Comparison of ENCODE assay signal across 25 cellular contexts in the genomic region with DNA sequence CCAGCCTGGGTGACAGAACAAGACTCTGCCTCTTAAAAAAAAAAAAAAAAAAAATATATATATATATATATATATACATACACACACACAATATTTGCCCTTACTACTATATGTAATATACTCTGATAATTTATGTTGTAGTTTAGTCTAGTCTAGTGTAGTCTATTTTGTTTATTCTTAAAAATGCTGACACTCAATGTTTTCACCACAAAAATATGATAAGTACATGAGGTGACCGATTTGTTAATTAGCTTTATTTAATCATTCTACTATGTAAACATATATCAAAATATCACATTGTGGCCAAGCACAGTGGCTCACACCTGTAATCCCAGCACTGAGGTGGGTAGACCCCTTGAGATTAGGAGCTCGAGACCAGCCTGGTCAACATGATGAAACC. TPM values are rescaled to one million over a fixed set of nuclear protein-coding genes. Genes with fewer than 3 reads are reported as not detected.
DNase-seq lines count a peak whose midpoint lies in the region; ATAC-seq, FAIRE-seq and TF ChIP-seq lines count a peak whose summit lies in the region.
"Had no signal": no experiment of that assay in that cellular context is flagged by ENCODE, and none has a peak within 500 bp of the region (broad histone marks: within the 10 kb centered on the region; RNA-seq: fewer than 3 reads in every experiment).

No MANE protein-coding gene starts in this region.

- FAIRE-seq in HepG2 (lab: Jason Lieb, UNC) (no peak), K562 (lab: Jason Lieb, UNC) (no peak)
- FAIRE-seq: GM12878, GM12892, GM18507 had no signal

- H3K27me3 ChIP-seq in HepG2 (ENCODE audit: control insufficient read depth in 1 of 2, insufficient read depth in 2 of 2, low read length in 2 of 2) (no peaks in the 10 kb centered on the region), right lobe of liver (no peaks in the 10 kb centered on the region), K562 (ENCODE audit: control insufficient read depth in 2 of 2, insufficient read depth in 2 of 2, low read length in 2 of 2) (peaks cover 23 to 30% of the 10 kb centered on the region in 2 experiments), trophoblast cell (ENCODE audit: insufficient read depth, low read length) (no peaks in the 10 kb centered on the region)
- H3K27me3 ChIP-seq: BE2C, BLaER1 had no signal

- TF ChIP-seq POLR2A in HepG2 (IDR thresholded peaks at IDR 0.05; ENCODE audit: insufficient read depth in 1 of 2, low read depth in 2 of 2, low read length in 2 of 2): no peak
- TF ChIP-seq POLR2A in right lobe of liver (IDR thresholded peaks at IDR 0.05): no peak
- TF ChIP-seq POLR2A in K562 (conservative IDR thresholded peaks at IDR 0.05): no peak

- H3K4ac ChIP-seq in trophoblast cell (ENCODE audit: low read depth, low read length): no peak overlapping the region

- no peaks in the 10 kb centered on the region for H3K79me2 ChIP-seq in HepG2 (ENCODE audit: insufficient read depth, low read length)
- no peaks in the 10 kb centered on the region for H3K79me2 ChIP-seq in K562 (ENCODE audit: control insufficient read depth, insufficient read depth, low read length)
- peaks cover 3% of the 10 kb centered on the region for H3K79me2 ChIP-seq in trophoblast cell (ENCODE audit: control insufficient read depth, insufficient read depth, low read length, poor library complexity)

- H3K4me2 ChIP-seq in HepG2 (ENCODE audit: low read depth, low read length) (no peak overlapping the region), K562 (ENCODE audit: insufficient read depth, low read length) (no peak overlapping the region), trophoblast cell (ENCODE audit: low read length) (no peak overlapping the region)
- H3K4me2 ChIP-seq: BLaER1 had no signal

- 39% methylated on average over 2 of the region's 2 CpGs for WGBS in HepG2 (ENCODE audit: low lambda C conversion rate)
- 71% methylated on average over 2 of the region's 2 CpGs for WGBS in right lobe of liver (ENCODE audit: insufficient coverage, low coverage, low lambda C conversion rate, missing lambda C conversion rate)
- WGBS in K562 (ENCODE audit: insufficient coverage, low coverage, missing lambda C conversion rate): 9% methylated on average over 2 of the region's 2 CpGs
- no CpG with 5 or more reads among the region's 2 CpGs for WGBS in trophoblast cell (ENCODE audit: extremely low coverage, insufficient coverage, insufficient read length)

- DNase-seq in HepG2 (ENCODE audit: low spot score) (no peak), right lobe of liver (no peak), K562 (ENCODE audit: extremely low read depth in 1 of 4, low spot score in 3 of 4) (no peak), trophoblast cell (no peak), GOT3 (lab: John Stamatoyannopoulos, UW) (no peak)
- DNase-seq: ACHN; BE2C; C1 segment of cervical spinal cord; CD4-positive, alpha-beta memory T cell; CD4-positive, CD25-positive, alpha-beta regulatory T cell; CD8-positive, alpha-beta memory T cell; COR-L47; DMS 273 treated with DMSO at 0.1 percent for 48 hours; DMS153; DMS53; DMS79; DND-41; EL; GDM1 had no signal

- H3K79me1 ChIP-seq in trophoblast cell (ENCODE audit: low read length): peaks cover 14% of the 10 kb centered on the region

- no peak overlapping the region for H2AK5ac ChIP-seq in trophoblast cell (ENCODE audit: low read length)

- H4K12ac ChIP-seq in trophoblast cell (ENCODE audit: low read depth, low read length): no peak overlapping the region

- TF ChIP-seq EP300 in HepG2 (IDR thresholded peaks at IDR 0.05; ENCODE audit: low read depth in 2 of 2, low read length in 2 of 2): no peak
- no peak for TF ChIP-seq EP300 in HepG2 (CRISPR knock-in tag; IDR thresholded peaks at IDR 0.05; ENCODE audit: borderline replicate concordance)
- no peak for TF ChIP-seq EP300 in K562 (IDR thresholded peaks at IDR 0.05; ENCODE audit: low read length)

- H3K4me3 ChIP-seq in HepG2 (replicated peaks in 1 of 3; ENCODE audit: insufficient read depth in 1 of 3, low read depth in 2 of 3, low read length in 3 of 3) (no peak overlapping the region), right lobe of liver (no peak overlapping the region), K562 (no peak overlapping the region), trophoblast cell (ENCODE audit: low read depth, low read length) (no peak overlapping the region)
- H3K4me3 ChIP-seq: BLaER1, GM12878 had no signal

- peaks cover 72% of the 10 kb centered on the region for H3K4me1 ChIP-seq in HepG2 (ENCODE audit: insufficient read depth, low read length)
- no peaks in the 10 kb centered on the region for H3K4me1 ChIP-seq in right lobe of liver
- no peaks in the 10 kb centered on the region; a peak in 1 of 5 replicates for H3K4me1 ChIP-seq in K562 (replicated peaks in 1 of 2; ENCODE audit: control insufficient read depth in 2 of 2, insufficient read depth in 2 of 2, low read length in 2 of 2)
- peaks cover 18 to 19% of the 10 kb centered on the region in 2 experiments for H3K4me1 ChIP-seq in trophoblast cell (ENCODE audit: control insufficient read depth in 1 of 2, insufficient read depth in 2 of 2, low read length in 2 of 2)
- H3K4me1 ChIP-seq: BE2C had no signal

- CTCF ChIA-PET in HepG2 (lab: Yijun Ruan, JAX; ENCODE audit: low intra/inter-chr PET ratio, low total read pairs) (no interaction called here), K562 (lab: Yijun Ruan, JAX; ENCODE audit: low intra/inter-chr PET ratio) (no interaction called here)

- ATAC-seq in HepG2: no peak
- ATAC-seq in right lobe of liver: no peak
- ATAC-seq in K562: no peak
- no peak for ATAC-seq in HG03432 (IDR thresholded peaks at IDR 0.05; ENCODE audit: unreplicated experiment)
- ATAC-seq: GM12878 had no signal

- no peak overlapping the region for H2BK12ac ChIP-seq in trophoblast cell (ENCODE audit: low read length)

- H3K36me3 ChIP-seq in HepG2 (replicated peaks in 1 of 2; ENCODE audit: control insufficient read depth in 1 of 2, insufficient read depth in 2 of 2, low read length in 2 of 2) (no peaks in the 10 kb centered on the region), right lobe of liver (no peaks in the 10 kb centered on the region), K562 (ENCODE audit: control insufficient read depth, insufficient read depth, low read length) (no peaks in the 10 kb centered on the region), trophoblast cell (ENCODE audit: control insufficient read depth in 1 of 2, insufficient read depth in 2 of 2, low read length in 2 of 2) (no peaks in the 10 kb centered on the region)
- H3K36me3 ChIP-seq: BE2C, BLaER1 had no signal

- H3K23ac ChIP-seq in trophoblast cell (ENCODE audit: low read length): no peak overlapping the region

- H2BK120ac ChIP-seq in trophoblast cell (ENCODE audit: insufficient read depth, low read length, poor library complexity): no peak overlapping the region

- no peaks in the 10 kb centered on the region for H3K9me3 ChIP-seq in HepG2 (ENCODE audit: low read length)
- no peaks in the 10 kb centered on the region for H3K9me3 ChIP-seq in right lobe of liver
- no peaks in the 10 kb centered on the region for H3K9me3 ChIP-seq in K562 (replicated peaks; ENCODE audit: control insufficient read depth, insufficient read depth, low read depth, low read length)
- no peaks in the 10 kb centered on the region for H3K9me3 ChIP-seq in trophoblast cell (ENCODE audit: insufficient read depth, low read depth, low read length)
- H3K9me3 ChIP-seq: BE2C, BLaER1 had no signal

- H4K20me1 ChIP-seq in HepG2 (ENCODE audit: insufficient read depth, low read length) (no peaks in the 10 kb centered on the region), K562 (replicated peaks; ENCODE audit: control insufficient read depth, insufficient read depth, low read length) (no peaks in the 10 kb centered on the region)
- H4K20me1 ChIP-seq: BLaER1 had no signal

- no peak overlapping the region for H4K8ac ChIP-seq in trophoblast cell (ENCODE audit: low read depth, low read length)

- intact Hi-C loops in HepG2 (cut with micrococcal nuclease; ENCODE audit: unreplicated experiment): no loop called here
- intact Hi-C loops in right lobe of liver (cut with DNase I): no loop called here
- intact Hi-C loops in K562 (cut with micrococcal nuclease): no loop called here

- H3K9ac ChIP-seq in HepG2 (ENCODE audit: insufficient read depth, low read depth, low read length) (no peak overlapping the region), K562 (ENCODE audit: insufficient read depth in 1 of 2, low read depth in 2 of 2, low read length in 2 of 2) (no peak overlapping the region), trophoblast cell (ENCODE audit: low read length) (no peak overlapping the region)
- H3K9ac ChIP-seq: BLaER1 had no signal

- TF ChIP-seq CTCF in HepG2 (CRISPR knock-in tag; IDR thresholded peaks at IDR 0.05): no peak
- no peak for TF ChIP-seq CTCF in right lobe of liver (IDR thresholded peaks at IDR 0.05)
- TF ChIP-seq CTCF in K562 (IDR thresholded peaks at IDR 0.05 in 2 of 3, conservative IDR thresholded peaks at IDR 0.05 in 1 of 3; ENCODE audit: insufficient read depth in 2 of 3, low read depth in 1 of 3, low read length in 3 of 3): no peak

- no peak overlapping the region for H3K18ac ChIP-seq in trophoblast cell (ENCODE audit: low read length)

- H3K14ac ChIP-seq in trophoblast cell (ENCODE audit: low read length): no peak overlapping the region

- H2BK5ac ChIP-seq in trophoblast cell (ENCODE audit: low read depth, low read length, poor library complexity): no peak overlapping the region

- in situ Hi-C loops in HepG2 (cut with HindIII; ENCODE audit: extremely low pct_ligation_motif_present, low pct_unique_long_range_greater_than_20kb) (no loop called here), K562 (cut with MboI) (no loop called here)

- H3K27ac ChIP-seq in HepG2 (ENCODE audit: extremely low read length, insufficient read depth, low read length) (no peak overlapping the region), right lobe of liver (no peak overlapping the region), K562 (ENCODE audit: extremely low read depth, low read depth, low read length) (no peak overlapping the region), trophoblast cell (ENCODE audit: low read depth, low read length) (no peak overlapping the region)
- H3K27ac ChIP-seq: 22Rv1, BLaER1 had no signal

- POLR2A ChIA-PET in HepG2 (lab: Yijun Ruan, JAX): interaction anchor here (2.0 kb wide), 1 partner anchor 55 kb away, joined by 5 read pairs; the partner anchor contains the start of gene TRIM62
- POLR2A ChIA-PET in K562 (lab: Yijun Ruan, JAX): no interaction called here

- no peaks in the 10 kb centered on the region for H3K9me1 ChIP-seq in K562 (ENCODE audit: control insufficient read depth, insufficient read depth, low read length)

- BruUV-seq in HepG2 (replicated peaks; lab: Mats Ljungman, UMichigan) (no TSS peak), K562 (replicated peaks; lab: Mats Ljungman, UMichigan) (no TSS peak)

- H2AFZ ChIP-seq in HepG2 (ENCODE audit: low read length): no peak overlapping the region
- no peak overlapping the region for H2AFZ ChIP-seq in K562 (ENCODE audit: low read depth, low read length)
- no peak overlapping the region for H2AFZ ChIP-seq in trophoblast cell (ENCODE audit: insufficient read depth, low read length, poor library complexity)

- H4K91ac ChIP-seq in trophoblast cell (ENCODE audit: low read depth, low read length): peak overlapping the region; percentile 79

- TF ChIP-seq RAD21 in HepG2 (CRISPR knock-in tag; IDR thresholded peaks at IDR 0.05): no peak
- no peak for TF ChIP-seq RAD21 in K562 (CRISPR knock-in tag; conservative IDR thresholded peaks at IDR 0.05 in 1 of 2, IDR thresholded peaks at IDR 0.05 in 1 of 2)

RNA-seq across cellular contexts. Expression of gene ZNF362, which starts 19.8 kb away (rescaled TPM):
- 8.3 TPM in 2 replicates for total RNA-seq in HepG2 (2016; rRNA removed; fragmentation: Illumina TruSeq; extraction: Trizol)
- total RNA-seq in HepG2 (2016; cell fraction: cytosol; rRNA removed; fragmentation: Illumina TruSeq; extraction: Trizol; ENCODE audit: low read depth): 6.7 and 7.0 TPM in 2 replicates
- total RNA-seq in HepG2 (2016; cell fraction: insoluble cytoplasmic fraction; rRNA removed; fragmentation: Illumina TruSeq; extraction: Trizol): 7.8 and 9.0 TPM in 2 replicates
- total RNA-seq in HepG2 (2016; cell fraction: membrane; rRNA removed; fragmentation: Illumina TruSeq; extraction: Trizol): 16.5 and 17.3 TPM in 2 replicates
- total RNA-seq in HepG2 (2016; cell fraction: nucleus; rRNA removed; fragmentation: Illumina TruSeq; extraction: Trizol): 6.2 and 7.0 TPM in 2 replicates
- polyA plus RNA-seq in HepG2 (2011; rRNA removed): 14.2 and 16.6 TPM in 2 replicates
- polyA plus RNA-seq in HepG2 (2011; cell fraction: cytosol; rRNA removed): 5.7 and 9.0 TPM in 2 replicates
- 18.1 and 28.2 TPM in 2 replicates for polyA plus RNA-seq in HepG2 (2011; cell fraction: nucleus; rRNA removed)
- polyA plus RNA-seq in HepG2 (2012): 14.1 and 14.8 TPM in 2 replicates
- polyA plus RNA-seq in HepG2 (2016; cell fraction: cytosol; fragmentation: Illumina TruSeq; extraction: Trizol; ENCODE audit: low read depth): 9.7 and 10.9 TPM in 2 replicates
- polyA plus RNA-seq in HepG2 (2016; cell fraction: insoluble cytoplasmic fraction; fragmentation: Illumina TruSeq; extraction: Trizol; ENCODE audit: low read depth): 16.7 and 21.5 TPM in 2 replicates
- 25.7 and 28.3 TPM in 2 replicates for polyA plus RNA-seq in HepG2 (2016; cell fraction: membrane; fragmentation: Illumina TruSeq; extraction: Trizol; ENCODE audit: low read depth)
- polyA plus RNA-seq in HepG2 (2016; cell fraction: nucleus; fragmentation: Illumina TruSeq; extraction: Trizol; ENCODE audit: insufficient read depth, low read depth): 26.0 and 26.9 TPM in 2 replicates
- 11.9 and 29.1 TPM in 2 replicates for polyA minus RNA-seq in HepG2 (2011; rRNA and poly(A)+ RNA removed; ENCODE audit: low replicate concordance)
- 9.2 and 12.5 TPM in 2 replicates for polyA minus RNA-seq in HepG2 (2011; cell fraction: cytosol; rRNA and poly(A)+ RNA removed)
- polyA minus RNA-seq in HepG2 (2011; cell fraction: nucleus; rRNA and poly(A)+ RNA removed): 6.3 and 7.6 TPM in 2 replicates
- total RNA-seq in right lobe of liver: 1 to 10 TPM; 3.4 to 8.4 (median 7.0) TPM
- total RNA-seq in K562 (2011; cell fraction: chromatin; rRNA removed; ENCODE audit: low replicate concordance): not detected in 2 replicates
- total RNA-seq in K562 (2011; cell fraction: nucleolus; rRNA removed): not detected in 2 replicates
- total RNA-seq in K562 (2011; cell fraction: nucleoplasm; rRNA removed): not detected in 2 replicates
- total RNA-seq in K562 (2014; rRNA removed): 0.41 and 0.82 TPM in 2 replicates
- total RNA-seq in K562 (2014; rRNA removed; fragmentation: Illumina TruSeq; extraction: Trizol): 0.11 and 0.29 TPM in 2 replicates
- total RNA-seq in K562 (2015; rRNA removed; fragmentation: Illumina TruSeq; extraction: Trizol): 0.40 and 0.49 TPM in 2 replicates
- 0.83 and 1.1 TPM in 2 replicates for total RNA-seq in K562 (2021)
- polyA plus RNA-seq in K562 (2011; rRNA removed): 0.08 and 0.58 TPM in 2 replicates
- polyA plus RNA-seq in K562 (2011; cell fraction: cytosol; rRNA removed): 0.43 and 0.52 TPM in 2 replicates
- 0.65 and 0.98 TPM in 2 replicates for polyA plus RNA-seq in K562 (2011; cell fraction: nucleus; rRNA removed)
- polyA plus RNA-seq in K562 (2012): 0.64 and 1.8 TPM in 2 replicates
- 0.30 and 0.65 TPM in 2 replicates for polyA plus RNA-seq in K562 (2014; fragmentation: Illumina TruSeq; extraction: Trizol)
- under 1 TPM in 1 of 2 experiments, not detected in 1; 0.01 TPM for polyA plus RNA-seq in K562 (2014; fragmentation: Nextera tagmentation; extraction: Ambion mirVana)
- polyA plus RNA-seq in K562 (2014; rRNA removed): 0.47 and 0.48 TPM in 2 replicates
- polyA minus RNA-seq in K562 (2011; rRNA and poly(A)+ RNA removed): 0.09 and 0.18 TPM in 2 replicates
- 4.3 TPM in 1 of 2 replicates, not detected in the other for polyA minus RNA-seq in K562 (2011; cell fraction: cytosol; rRNA and poly(A)+ RNA removed)
- polyA minus RNA-seq in K562 (2011; cell fraction: nucleus; rRNA and poly(A)+ RNA removed): 0.89 and 1.3 TPM in 2 replicates
- polyA plus RNA-seq in trophoblast cell (2013): 31.7 and 34.3 TPM in 2 replicates

RNA-seq across cellular contexts. Expression of gene TRIM62, which starts 54.7 kb away (rescaled TPM):
- total RNA-seq in HepG2 (2016; rRNA removed; fragmentation: Illumina TruSeq; extraction: Trizol): 0.53 and 1.1 TPM in 2 replicates
- 0.10 and 0.18 TPM in 2 replicates for total RNA-seq in HepG2 (2016; cell fraction: cytosol; rRNA removed; fragmentation: Illumina TruSeq; extraction: Trizol; ENCODE audit: low read depth)
- total RNA-seq in HepG2 (2016; cell fraction: insoluble cytoplasmic fraction; rRNA removed; fragmentation: Illumina TruSeq; extraction: Trizol): 0.61 and 0.83 TPM in 2 replicates
- total RNA-seq in HepG2 (2016; cell fraction: membrane; rRNA removed; fragmentation: Illumina TruSeq; extraction: Trizol): 1.1 TPM in 2 replicates
- total RNA-seq in HepG2 (2016; cell fraction: nucleus; rRNA removed; fragmentation: Illumina TruSeq; extraction: Trizol): 0.78 and 1.1 TPM in 2 replicates
- 0.57 and 0.67 TPM in 2 replicates for polyA plus RNA-seq in HepG2 (2011; rRNA removed)
- polyA plus RNA-seq in HepG2 (2011; cell fraction: cytosol; rRNA removed): 0.32 TPM in 2 replicates
- polyA plus RNA-seq in HepG2 (2011; cell fraction: nucleus; rRNA removed): 2.1 and 2.9 TPM in 2 replicates
- 0.93 and 1.2 TPM in 2 replicates for polyA plus RNA-seq in HepG2 (2012)
- 0.15 and 0.24 TPM in 2 replicates for polyA plus RNA-seq in HepG2 (2016; cell fraction: cytosol; fragmentation: Illumina TruSeq; extraction: Trizol; ENCODE audit: low read depth)
- 1.1 and 1.4 TPM in 2 replicates for polyA plus RNA-seq in HepG2 (2016; cell fraction: insoluble cytoplasmic fraction; fragmentation: Illumina TruSeq; extraction: Trizol; ENCODE audit: low read depth)
- polyA plus RNA-seq in HepG2 (2016; cell fraction: membrane; fragmentation: Illumina TruSeq; extraction: Trizol; ENCODE audit: low read depth): 0.68 and 0.86 TPM in 2 replicates
- 1.7 and 2.1 TPM in 2 replicates for polyA plus RNA-seq in HepG2 (2016; cell fraction: nucleus; fragmentation: Illumina TruSeq; extraction: Trizol; ENCODE audit: insufficient read depth, low read depth)
- polyA minus RNA-seq in HepG2 (2011; rRNA and poly(A)+ RNA removed; ENCODE audit: low replicate concordance): 1.8 and 2.1 TPM in 2 replicates
- 0.79 and 1.3 TPM in 2 replicates for polyA minus RNA-seq in HepG2 (2011; cell fraction: cytosol; rRNA and poly(A)+ RNA removed)
- 0.87 and 0.90 TPM in 2 replicates for polyA minus RNA-seq in HepG2 (2011; cell fraction: nucleus; rRNA and poly(A)+ RNA removed)
- total RNA-seq in right lobe of liver: 1 to 10 TPM; 1.1 to 2.4 (median 1.7) TPM
- 1.6 and 2.5 TPM in 2 replicates for total RNA-seq in K562 (2011; cell fraction: chromatin; rRNA removed; ENCODE audit: low replicate concordance)
- 1.4 and 2.3 TPM in 2 replicates for total RNA-seq in K562 (2011; cell fraction: nucleolus; rRNA removed)
- total RNA-seq in K562 (2011; cell fraction: nucleoplasm; rRNA removed): 1.7 and 2.3 TPM in 2 replicates
- 0.94 and 1.5 TPM in 2 replicates for total RNA-seq in K562 (2014; rRNA removed)
- total RNA-seq in K562 (2014; rRNA removed; fragmentation: Illumina TruSeq; extraction: Trizol): 0.26 and 0.36 TPM in 2 replicates
- total RNA-seq in K562 (2015; rRNA removed; fragmentation: Illumina TruSeq; extraction: Trizol): 0.22 and 0.60 TPM in 2 replicates
- total RNA-seq in K562 (2021): 2.2 and 2.3 TPM in 2 replicates
- 0.18 and 0.41 TPM in 2 replicates for polyA plus RNA-seq in K562 (2011; rRNA removed)
- polyA plus RNA-seq in K562 (2011; cell fraction: cytosol; rRNA removed): 0.25 and 0.70 TPM in 2 replicates
- polyA plus RNA-seq in K562 (2011; cell fraction: nucleus; rRNA removed): 0.83 and 2.1 TPM in 2 replicates
- 1.4 and 2.9 TPM in 2 replicates for polyA plus RNA-seq in K562 (2012)
- polyA plus RNA-seq in K562 (2014; fragmentation: Illumina TruSeq; extraction: Trizol): 1.3 and 1.4 TPM in 2 replicates
- polyA plus RNA-seq in K562 (2014; fragmentation: Nextera tagmentation; extraction: Ambion mirVana): under 1 TPM; 0.27 to 0.62 TPM
- 0.52 and 0.58 TPM in 2 replicates for polyA plus RNA-seq in K562 (2014; rRNA removed)
- 0.11 and 0.15 TPM in 2 replicates for polyA minus RNA-seq in K562 (2011; rRNA and poly(A)+ RNA removed)
- 0.73 and 0.95 TPM in 2 replicates for polyA minus RNA-seq in K562 (2011; cell fraction: cytosol; rRNA and poly(A)+ RNA removed)
- 0.40 and 1.1 TPM in 2 replicates for polyA minus RNA-seq in K562 (2011; cell fraction: nucleus; rRNA and poly(A)+ RNA removed)
- polyA plus RNA-seq in trophoblast cell (2013): 4.7 and 4.8 TPM in 2 replicates

Comparison
In these comparisons a context has a peak if more than half of its experiments do, and no peak if none do; other contexts are left out.
1. Of the 241 proteins assayed by ChIP-seq in both HepG2 and K562: peak only in HepG2: MAFK; only in K562: none; in both: MAFF; in neither: 239.